1 cellular context compared by ENCODE assay signal in the genomic region with DNA sequence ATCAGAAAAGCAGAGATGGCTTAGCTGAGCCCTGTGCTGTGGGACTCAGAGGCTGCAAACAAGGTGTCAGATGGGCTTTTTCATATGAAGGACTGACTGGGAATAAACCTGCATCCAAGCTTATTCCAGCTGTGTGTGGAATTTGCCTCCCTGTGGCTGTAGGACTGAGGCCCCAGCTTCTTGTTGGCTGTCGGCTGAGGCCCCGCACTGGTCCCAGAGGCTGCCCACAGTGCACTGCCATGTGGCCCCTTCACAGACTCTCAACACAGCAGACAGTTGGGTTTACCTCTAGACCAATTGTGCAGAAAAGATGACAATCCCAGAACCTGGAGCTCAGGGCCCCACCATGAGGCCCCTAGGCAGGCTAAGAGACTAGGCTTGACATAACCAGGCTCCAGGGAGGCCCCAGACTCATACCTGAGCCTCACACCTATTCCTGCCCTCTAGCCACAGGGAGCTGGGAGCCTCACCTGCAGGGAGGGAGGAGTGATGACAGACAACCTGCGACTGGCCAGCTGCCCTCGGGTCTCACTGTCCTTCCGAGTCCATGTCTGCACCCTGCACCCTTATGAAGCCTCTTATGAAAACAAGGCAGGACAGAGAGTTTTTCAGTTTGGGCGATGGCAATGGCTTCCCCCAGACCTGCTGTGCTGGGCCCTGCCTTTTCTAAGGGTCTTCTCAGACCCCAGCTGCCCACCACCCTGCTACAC.
TF ChIP-seq lines count a peak whose summit lies in the region.

No MANE protein-coding gene starts in this region.

TF ChIP-seq in GM23338, 12 proteins besides CTCF, POLR2A, EP300 and RAD21 (continued from another document):
- TF ChIP-seq STAT1 (IDR thresholded peaks at IDR 0.05; ENCODE audit: unreplicated experiment) (no peak), EZH2phosphoT487 (IDR thresholded peaks at IDR 0.05; ENCODE audit: unreplicated experiment) (no peak)
